Comparison of ENCODE assay signal across 22 cellular contexts in the genomic region with DNA sequence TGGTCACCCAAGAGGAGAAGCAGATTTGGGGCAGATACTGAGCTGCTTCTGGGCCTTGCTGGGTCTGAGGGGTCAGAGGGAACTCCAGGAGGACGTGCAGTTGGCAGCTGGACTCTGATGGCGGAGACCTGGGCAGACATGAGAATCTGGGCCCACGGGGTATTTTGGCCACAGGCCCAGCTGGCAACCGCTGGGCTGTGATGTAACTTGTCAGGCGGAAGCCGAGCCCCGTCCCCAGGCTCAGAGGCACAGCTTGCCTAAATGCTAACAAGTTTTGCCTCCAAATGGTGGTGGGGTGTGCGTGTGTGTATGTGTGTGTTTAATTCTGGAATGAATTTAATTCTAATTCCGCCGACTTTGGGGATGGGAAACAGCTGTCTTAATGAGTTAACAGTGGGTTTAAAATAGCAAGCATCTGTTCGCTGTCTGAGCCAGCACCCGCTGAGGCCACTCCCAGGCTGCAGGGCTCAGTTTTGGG. TPM values are rescaled to one million over a fixed set of nuclear protein-coding genes. Genes with fewer than 3 reads are reported as not detected.
DNase-seq lines count a peak whose midpoint lies in the region; ATAC-seq, FAIRE-seq and TF ChIP-seq lines count a peak whose summit lies in the region.
"Had no signal": no experiment of that assay in that cellular context is flagged by ENCODE, and none has a peak within 500 bp of the region (broad histone marks: within the 10 kb centered on the region; RNA-seq: fewer than 3 reads in every experiment).

No MANE protein-coding gene starts in this region.

- no peak for FAIRE-seq in K562 (lab: Jason Lieb, UNC)
- FAIRE-seq: HTR-8/SVneo, islet of Langerhans had no signal

- DNase-seq in DMS 273 (lab: John Stamatoyannopoulos, UW; ENCODE audit: unreplicated experiment) (peak; percentile 93), NCI-H1694 treated with DMSO at 0.1 percent for 48 hours (lab: John Stamatoyannopoulos, UW) (peak; percentile 76), K562 (ENCODE audit: extremely low read depth in 1 of 4, low spot score in 3 of 4) (no peak), myocyte (ENCODE audit: low read depth) (peak; percentile 85), COLO668 (lab: John Stamatoyannopoulos, UW; ENCODE audit: unreplicated experiment) (no peak), NK-92 (lab: John Stamatoyannopoulos, UW; ENCODE audit: unreplicated experiment) (no peak), DMS114 treated with DMSO at 0.1 percent for 48 hours (lab: John Stamatoyannopoulos, UW; ENCODE audit: unreplicated experiment) (no peak)
- DNase-seq: activated CD4-positive, alpha-beta T cell treated with anti-CD3 and anti-CD28 coated beads for 48 hours; activated naive CD4-positive, alpha-beta T cell treated with anti-CD3 and anti-CD28 coated beads, Interleukin-2, amount 10 ng/mL, durations not matched to agents 7 days and 5 days; brain microvascular endothelial cell; EL; HFFc6; MG63; stimulated activated CD4-positive, alpha-beta T cell treated with anti-CD3 and anti-CD28 coated beads, Interleukin-4, amount 100 ng/mL, for 1 hour; stimulated activated CD8-positive, alpha-beta memory T cell treated with anti-CD3 and anti-CD28 coated beads, Interleukin-4, amount 100 ng/mL, for 48 hours had no signal

- H3K27me3 ChIP-seq in K562 (ENCODE audit: control insufficient read depth in 2 of 2, insufficient read depth in 2 of 2, low read length in 2 of 2), result peaks cover 15 to 43% of the 10 kb centered on the region in 2 experiments
- H3K27me3 ChIP-seq: esophagus muscularis mucosa, MG63 had no signal

- 3% methylated on average over 12 of the region's 12 CpGs for WGBS in K562 (ENCODE audit: insufficient coverage, low coverage, missing lambda C conversion rate)

- BruUV-seq in K562 (replicated peaks; lab: Mats Ljungman, UMichigan), result no TSS peak

- H3K27ac ChIP-seq in K562 (ENCODE audit: extremely low read depth, low read depth, low read length), result no peak overlapping the region
- H3K27ac ChIP-seq: brain microvascular endothelial cell, dorsolateral prefrontal cortex, esophagus muscularis mucosa, thoracic aorta had no signal

- no peaks in the 10 kb centered on the region; a peak in 1 of 5 replicates for H3K4me1 ChIP-seq in K562 (replicated peaks in 1 of 2; ENCODE audit: control insufficient read depth in 2 of 2, insufficient read depth in 2 of 2, low read length in 2 of 2)

- ATAC-seq in K562, result no peak

- H3K9me1 ChIP-seq in K562 (ENCODE audit: control insufficient read depth, insufficient read depth, low read length), result no peaks in the 10 kb centered on the region

- no peak for TF ChIP-seq EP300 in K562 (IDR thresholded peaks at IDR 0.05; ENCODE audit: low read length)

- H3K4me3 ChIP-seq in K562, result no peak overlapping the region
- H3K4me3 ChIP-seq: dorsolateral prefrontal cortex, esophagus muscularis mucosa, MG63, thoracic aorta had no signal

- no peaks in the 10 kb centered on the region for H3K79me2 ChIP-seq in K562 (ENCODE audit: control insufficient read depth, insufficient read depth, low read length)

- H4K20me1 ChIP-seq in K562 (replicated peaks; ENCODE audit: control insufficient read depth, insufficient read depth, low read length), result no peaks in the 10 kb centered on the region

- CTCF ChIA-PET in K562 (lab: Yijun Ruan, JAX; ENCODE audit: low intra/inter-chr PET ratio), result no interaction called here

- no peaks in the 10 kb centered on the region for H3K9me3 ChIP-seq in K562 (replicated peaks; ENCODE audit: control insufficient read depth, insufficient read depth, low read depth, low read length)
- H3K9me3 ChIP-seq: esophagus muscularis mucosa, MG63, thoracic aorta had no signal

- no peak for TF ChIP-seq POLR2A in K562 (conservative IDR thresholded peaks at IDR 0.05)

- no peak for TF ChIP-seq CTCF in K562 (IDR thresholded peaks at IDR 0.05 in 2 of 3, conservative IDR thresholded peaks at IDR 0.05 in 1 of 3; ENCODE audit: insufficient read depth in 2 of 3, low read depth in 1 of 3, low read length in 3 of 3)

- TF ChIP-seq RAD21 in K562 (CRISPR knock-in tag; conservative IDR thresholded peaks at IDR 0.05 in 1 of 2, IDR thresholded peaks at IDR 0.05 in 1 of 2), result no peak

- H3K4me2 ChIP-seq in K562 (ENCODE audit: insufficient read depth, low read length), result no peak overlapping the region

- H3K36me3 ChIP-seq in K562 (ENCODE audit: control insufficient read depth, insufficient read depth, low read length), result no peaks in the 10 kb centered on the region
- H3K36me3 ChIP-seq: brain microvascular endothelial cell, esophagus muscularis mucosa, MG63, thoracic aorta had no signal

- intact Hi-C loops in K562 (cut with micrococcal nuclease), result no loop called here

- POLR2A ChIA-PET in K562 (lab: Yijun Ruan, JAX), result interaction anchor here (0.6 to 1.7 kb wide), 2 partner anchors 9 to 18 kb away, joined by 3 to 5 read pairs; no protein-coding TSS in a partner anchor

- in situ Hi-C loops in K562 (cut with MboI), result no loop called here

- no peak overlapping the region for H2AFZ ChIP-seq in K562 (ENCODE audit: low read depth, low read length)

- no peak overlapping the region; a peak in 1 of 4 replicates for H3K9ac ChIP-seq in K562 (ENCODE audit: insufficient read depth in 1 of 2, low read depth in 2 of 2, low read length in 2 of 2)

TF ChIP-seq in K562, 482 proteins besides CTCF, POLR2A, EP300 and RAD21:
- TF ChIP-seq, protein P1, sequence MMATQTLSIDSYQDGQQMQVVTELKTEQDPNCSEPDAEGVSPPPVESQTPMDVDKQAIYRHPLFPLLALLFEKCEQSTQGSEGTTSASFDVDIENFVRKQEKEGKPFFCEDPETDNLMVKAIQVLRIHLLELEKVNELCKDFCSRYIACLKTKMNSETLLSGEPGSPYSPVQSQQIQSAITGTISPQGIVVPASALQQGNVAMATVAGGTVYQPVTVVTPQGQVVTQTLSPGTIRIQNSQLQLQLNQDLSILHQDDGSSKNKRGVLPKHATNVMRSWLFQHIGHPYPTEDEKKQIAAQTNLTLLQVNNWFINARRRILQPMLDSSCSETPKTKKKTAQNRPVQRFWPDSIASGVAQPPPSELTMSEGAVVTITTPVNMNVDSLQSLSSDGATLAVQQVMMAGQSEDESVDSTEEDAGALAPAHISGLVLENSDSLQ (IDR thresholded peaks at IDR 0.05), result peak; percentile 44; the same call in 1 of the 2 replicates
- TF ChIP-seq POLR3G (IDR thresholded peaks at IDR 0.05; ENCODE audit: extremely low read depth, insufficient read length, insufficient replicate concordance), result no peak

RNA-seq across cellular contexts. Expression of a gene that starts 11.6 kb away (rescaled TPM):
- total RNA-seq in K562 (2011; cell fraction: chromatin; rRNA removed; ENCODE audit: low replicate concordance), result not detected in 2 replicates
- not detected in 2 replicates for total RNA-seq in K562 (2011; cell fraction: nucleolus; rRNA removed)
- not detected in 2 replicates for total RNA-seq in K562 (2011; cell fraction: nucleoplasm; rRNA removed)
- total RNA-seq in K562 (2014; rRNA removed), result not detected in 2 replicates
- not detected in 2 replicates for total RNA-seq in K562 (2014; rRNA removed; fragmentation: Illumina TruSeq; extraction: Trizol)
- not detected in 2 replicates for total RNA-seq in K562 (2015; rRNA removed; fragmentation: Illumina TruSeq; extraction: Trizol)
- not detected in 2 replicates for total RNA-seq in K562 (2021)
- polyA plus RNA-seq in K562 (2011; rRNA removed), result not detected in 2 replicates
- polyA plus RNA-seq in K562 (2011; cell fraction: cytosol; rRNA removed), result not detected in 2 replicates
- polyA plus RNA-seq in K562 (2011; cell fraction: nucleus; rRNA removed), result not detected in 2 replicates
- not detected in 2 replicates for polyA plus RNA-seq in K562 (2012)
- polyA plus RNA-seq in K562 (2014; fragmentation: Illumina TruSeq; extraction: Trizol), result not detected in 2 replicates
- polyA plus RNA-seq in K562 (2014; fragmentation: Nextera tagmentation; extraction: Ambion mirVana), result not detected
- not detected in 2 replicates for polyA plus RNA-seq in K562 (2014; rRNA removed)
- polyA minus RNA-seq in K562 (2011; rRNA and poly(A)+ RNA removed), result not detected in 2 replicates
- not detected in 2 replicates for polyA minus RNA-seq in K562 (2011; cell fraction: cytosol; rRNA and poly(A)+ RNA removed)
- not detected in 2 replicates for polyA minus RNA-seq in K562 (2011; cell fraction: nucleus; rRNA and poly(A)+ RNA removed)
- total RNA-seq in myocyte, result not detected in 2 replicates
- not detected for polyA plus RNA-seq in myocyte (2012)
- total RNA-seq: esophagus muscularis mucosa, HFFc6, osteoblast, thoracic aorta had no signal
- polyA plus RNA-seq: CD14-positive monocyte had no signal

Comparison
In these comparisons a context has a peak if more than half of its experiments do, and no peak if none do; other contexts are left out.
1. DNase-seq: peak in DMS 273 (single experiment), NCI-H1694 treated with DMSO at 0.1 percent for 48 hours (single experiment) and myocyte (single experiment); none in K562 (0 of 4), COLO668 (single experiment), NK-92 (single experiment) and DMS114 treated with DMSO at 0.1 percent for 48 hours (single experiment).